9 cellular contexts compared by ENCODE assay signal in the genomic region with DNA sequence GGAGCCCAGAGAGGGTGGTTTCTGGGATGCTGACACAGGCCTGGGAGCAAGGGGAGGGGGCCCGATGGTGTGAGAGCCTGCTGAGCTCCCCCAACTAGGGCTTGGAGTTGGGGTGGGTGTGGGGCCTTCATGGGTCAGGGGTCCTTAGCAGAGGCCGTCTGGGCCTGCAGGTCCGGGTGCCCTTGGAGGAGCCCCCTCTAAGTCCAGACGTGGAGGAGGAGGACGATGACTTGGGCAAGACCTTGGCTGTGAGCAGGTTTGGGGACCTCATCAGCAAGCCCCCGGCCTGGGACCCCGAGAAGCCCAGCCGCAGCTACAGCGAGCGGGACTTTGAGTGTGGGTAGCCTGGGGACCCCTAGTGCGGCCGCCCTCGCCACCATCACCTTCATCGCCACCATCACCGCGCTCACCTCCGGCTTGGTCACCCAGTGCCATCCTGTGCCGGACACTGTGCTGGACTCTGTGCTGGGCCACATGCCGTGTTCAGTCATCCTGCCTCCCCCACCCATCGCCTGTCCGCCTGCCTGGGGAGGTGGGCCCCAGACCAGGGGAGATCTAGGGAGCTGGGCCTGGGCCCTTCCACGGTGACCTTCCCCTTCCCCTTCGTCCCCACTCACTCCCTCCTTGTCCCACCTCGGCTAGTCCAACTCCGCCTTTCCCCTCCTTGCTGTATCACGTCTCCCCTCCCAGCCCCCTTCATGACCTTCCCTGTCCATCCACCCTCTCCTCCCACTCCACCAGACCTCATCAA. TPM values are rescaled to one million over a fixed set of nuclear protein-coding genes. Genes with fewer than 3 reads are reported as not detected.
DNase-seq lines count a peak whose midpoint lies in the region; ATAC-seq and TF ChIP-seq lines count a peak whose summit lies in the region.
"Had no signal": no experiment of that assay in that cellular context is flagged by ENCODE, and none has a peak within 500 bp of the region (broad histone marks: within the 10 kb centered on the region; RNA-seq: fewer than 3 reads in every experiment).

No MANE protein-coding gene starts in this region.

- peaks cover 15% of the 10 kb centered on the region for H3K4me1 Mint-ChIP-seq in nephron

- H3K4me3 ChIP-seq in AG04450 (ENCODE audit: low read depth, low read length) (peak overlapping the region; percentile 60), RWPE2 (ENCODE audit: severe bottlenecking) (peak overlapping the region; percentile 56), fibroblast of mammary gland (ENCODE audit: control insufficient read depth, low read depth, low read length) (peak overlapping the region; percentile 38)

- peaks cover 4% of the 10 kb centered on the region for H3K36me3 Mint-ChIP-seq in nephron (ENCODE audit: low read depth)

- peaks cover 13% of the 10 kb centered on the region for H3K27me3 Mint-ChIP-seq in nephron (ENCODE audit: low read depth)

- DNase-seq in AG04450 (ENCODE audit: low read depth, low spot score) (no peak), RWPE2 (ENCODE audit: low spot score) (no peak), fibroblast of mammary gland (ENCODE audit: low read depth) (no peak), NCI-H1436 treated with DMSO at 0.1 percent for 48 hours (lab: John Stamatoyannopoulos, UW) (no peak), NCI-H2171 treated with DMSO at 0.1 percent for 48 hours (lab: John Stamatoyannopoulos, UW) (no peak), foreskin keratinocyte (no peak)
- no peak for DNase-seq in activated T-cell treated with anti-CD3 and anti-CD28 coated beads, Interleukin-2, amount 50 U/mL, for 48 hours
- DNase-seq: CD4-positive, CD25-positive, alpha-beta regulatory T cell had no signal

- TF ChIP-seq CTCF in AG04450 (IDR thresholded peaks at IDR 0.05; ENCODE audit: low read depth, low read length) (no peak), RWPE2 (IDR thresholded peaks at IDR 0.05; ENCODE audit: poor library complexity, severe bottlenecking) (no peak), fibroblast of mammary gland (conservative IDR thresholded peaks at IDR 0.05; ENCODE audit: control insufficient read depth, insufficient read depth, low read depth, low read length) (no peak), nephron (IDR thresholded peaks at IDR 0.05; ENCODE audit: unreplicated experiment in 3 of 3) (no peak), foreskin keratinocyte (conservative IDR thresholded peaks at IDR 0.05) (no peak)

- H3K4me3 Mint-ChIP-seq in nephron = peak overlapping the region; percentile 68 to 69 (median 69)

- POLR2A ChIA-PET in AG04450 (lab: Yijun Ruan, JAX) = no interaction called here

- H3K27ac Mint-ChIP-seq in nephron = no peak overlapping the region
- H3K27ac Mint-ChIP-seq: CD4-positive, CD25-positive, alpha-beta regulatory T cell had no signal

- H3K9me3 ChIP-seq in AG04450 (ENCODE audit: control insufficient read depth, insufficient read depth, low read length) (no peaks in the 10 kb centered on the region), RWPE2 (ENCODE audit: severe bottlenecking) (no peaks in the 10 kb centered on the region)

- ATAC-seq in RWPE2 (ENCODE audit: low read depth) (no peak), foreskin keratinocyte (no peak)

- H3K27ac ChIP-seq in AG04450 (ENCODE audit: low read depth, low read length) (no peak overlapping the region), RWPE2 (ENCODE audit: poor library complexity, severe bottlenecking) (peak overlapping the region; percentile 36), foreskin keratinocyte (no peak overlapping the region)

- CTCF ChIA-PET in AG04450 (lab: Charles Lee) = interaction anchor here (0.6 to 2.0 kb wide), 3 partner anchors 13 to 87 kb away, joined by 3 to 10 read pairs (median 6); no protein-coding TSS in a partner anchor

- H3K27me3 ChIP-seq in AG04450 (ENCODE audit: control insufficient read depth, insufficient read depth, low read length) (peaks cover 17% of the 10 kb centered on the region), RWPE2 (ENCODE audit: insufficient read depth, poor library complexity, severe bottlenecking) (no peaks in the 10 kb centered on the region), foreskin keratinocyte (no peaks in the 10 kb centered on the region)

- H3K9me3 Mint-ChIP-seq in nephron = no peaks in the 10 kb centered on the region
- H3K9me3 Mint-ChIP-seq: CD4-positive, CD25-positive, alpha-beta regulatory T cell had no signal

- peaks cover 3% of the 10 kb centered on the region for H3K4me1 ChIP-seq in RWPE2 (ENCODE audit: insufficient read depth, poor library complexity, severe bottlenecking)
- H3K4me1 ChIP-seq in foreskin keratinocyte = no peaks in the 10 kb centered on the region

- no peaks in the 10 kb centered on the region for H3K36me3 ChIP-seq in RWPE2 (ENCODE audit: low read depth)

RNA-seq across cellular contexts. Expression of gene SLC4A3, which starts 1.0 kb away (rescaled TPM):
- polyA plus RNA-seq in AG04450 (2011; rRNA removed) (3.3 and 5.2 TPM in 2 replicates), foreskin keratinocyte (10.8 and 11.1 TPM in 2 replicates)
- 3.4 and 3.9 TPM in 2 replicates for polyA minus RNA-seq in AG04450 (2011; rRNA and poly(A)+ RNA removed)
- 14.4 and 17.1 TPM in 2 replicates for total RNA-seq in foreskin keratinocyte
- total RNA-seq: CD4-positive, CD25-positive, alpha-beta regulatory T cell had no signal
- polyA plus RNA-seq: CD4-positive, CD25-positive, alpha-beta regulatory T cell had no signal

RNA-seq across cellular contexts. Expression of gene STK11IP, which starts 30.8 kb away (rescaled TPM):
- polyA plus RNA-seq in AG04450 (2011; rRNA removed) (7.7 and 11.8 TPM in 2 replicates), foreskin keratinocyte (16.2 and 16.4 TPM in 2 replicates)
- polyA minus RNA-seq in AG04450 (2011; rRNA and poly(A)+ RNA removed) = 17.2 and 18.5 TPM in 2 replicates
- total RNA-seq in foreskin keratinocyte = 20.0 and 20.9 TPM in 2 replicates

RNA-seq across cellular contexts. Expression of gene INHA, which starts 56.3 kb away (rescaled TPM):
- polyA plus RNA-seq in AG04450 (2011; rRNA removed) = 0.12 and 0.29 TPM in 2 replicates
- 0.17 and 0.18 TPM in 2 replicates for polyA minus RNA-seq in AG04450 (2011; rRNA and poly(A)+ RNA removed)
- 0.11 and 0.14 TPM in 2 replicates for total RNA-seq in foreskin keratinocyte
- polyA plus RNA-seq in foreskin keratinocyte = 0.14 and 0.19 TPM in 2 replicates
- total RNA-seq: CD4-positive, CD25-positive, alpha-beta regulatory T cell had no signal
- polyA plus RNA-seq: CD4-positive, CD25-positive, alpha-beta regulatory T cell had no signal

RNA-seq across cellular contexts. Expression of gene OBSL1, which starts 57.1 kb away (rescaled TPM):
- polyA plus RNA-seq in AG04450 (2011; rRNA removed) (35.5 and 46.8 TPM in 2 replicates), foreskin keratinocyte (32.4 and 36.3 TPM in 2 replicates)
- 58.9 and 74.4 TPM in 2 replicates for polyA minus RNA-seq in AG04450 (2011; rRNA and poly(A)+ RNA removed)
- 32.0 and 33.7 TPM in 2 replicates for total RNA-seq in foreskin keratinocyte
- polyA plus RNA-seq: CD4-positive, CD25-positive, alpha-beta regulatory T cell had no signal
